Comparison of ENCODE assay signal across 18 cellular contexts in the genomic region with DNA sequence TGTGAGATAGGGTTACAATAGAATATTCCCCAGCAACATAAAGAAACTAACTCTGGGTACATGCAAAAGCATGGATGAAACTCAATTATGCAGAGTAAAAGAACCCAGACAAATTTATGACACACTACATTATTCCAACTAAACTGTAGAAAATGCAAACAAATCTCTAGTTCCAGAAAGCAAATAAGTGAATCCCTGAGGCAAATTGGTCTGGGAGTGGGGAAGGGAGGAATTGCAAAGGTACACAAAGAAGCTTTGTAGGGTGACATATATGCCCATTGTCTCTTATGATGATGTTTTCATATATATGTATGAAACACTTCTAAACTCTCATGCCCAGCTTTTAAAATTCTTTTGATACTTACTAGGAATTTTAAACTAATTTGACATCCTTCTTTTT.
DNase-seq lines count a peak whose midpoint lies in the region; ATAC-seq and TF ChIP-seq lines count a peak whose summit lies in the region.
"Had no signal": no experiment of that assay in that cellular context is flagged by ENCODE, and none has a peak within 500 bp of the region (broad histone marks: within the 10 kb centered on the region; RNA-seq: fewer than 3 reads in every experiment).

No MANE protein-coding gene starts in this region.

- no peak overlapping the region for H3K4me3 ChIP-seq in PC-3 (ENCODE audit: low read length)

- no TSS peak for BruUV-seq in PC-3 (replicated peaks; lab: Mats Ljungman, UMichigan)

- no peak overlapping the region for H3K9ac ChIP-seq in PC-3 (ENCODE audit: low read length)

- H4K20me1 ChIP-seq in PC-3 (ENCODE audit: low read length), result no peaks in the 10 kb centered on the region

- no peaks in the 10 kb centered on the region for H3K27me3 Mint-ChIP-seq in nephron (ENCODE audit: low read depth)
- H3K27me3 Mint-ChIP-seq: CD4-positive, CD25-positive, alpha-beta regulatory T cell; CD8-positive, alpha-beta memory T cell had no signal

- H2AFZ ChIP-seq in PC-3 (ENCODE audit: low read length), result no peak overlapping the region

- no peaks in the 10 kb centered on the region for H3F3A ChIP-seq in PC-3 (ENCODE audit: low read length, unreplicated experiment)

- no peak overlapping the region for H3K4me3 Mint-ChIP-seq in nephron
- H3K4me3 Mint-ChIP-seq: CD4-positive, CD25-positive, alpha-beta regulatory T cell; CD8-positive, alpha-beta memory T cell had no signal

- H3K4me1 Mint-ChIP-seq in nephron, result peaks cover 30% of the 10 kb centered on the region
- H3K4me1 Mint-ChIP-seq: CD8-positive, alpha-beta memory T cell had no signal

- CTCF ChIA-PET in PC-3 (lab: Charles Lee), result no interaction called here

- H3K9me3 ChIP-seq in PC-3 (ENCODE audit: low read length), result no peaks in the 10 kb centered on the region
- H3K9me3 ChIP-seq: BE2C, Caco-2 had no signal

- H3K4me1 ChIP-seq in PC-3 (ENCODE audit: insufficient read depth, low read length), result no peaks in the 10 kb centered on the region
- H3K4me1 ChIP-seq: BE2C, Caco-2 had no signal

- no peak overlapping the region for H3K27ac ChIP-seq in PC-3 (ENCODE audit: low read length)

- H3K36me3 ChIP-seq in PC-3 (ENCODE audit: low read depth, low read length), result no peaks in the 10 kb centered on the region
- H3K36me3 ChIP-seq: BE2C had no signal

- H3K9me3 Mint-ChIP-seq in nephron, result no peaks in the 10 kb centered on the region

- POLR2A ChIA-PET in PC-3 (lab: Charles Lee; ENCODE audit: unreplicated experiment), result no interaction called here

- peaks cover 9% of the 10 kb centered on the region for H3K36me3 Mint-ChIP-seq in nephron (ENCODE audit: low read depth)

- H3K9me2 ChIP-seq in PC-3 (replicated peaks; ENCODE audit: low read length), result no peaks in the 10 kb centered on the region

- H3K79me2 ChIP-seq in PC-3 (ENCODE audit: low read length), result no peaks in the 10 kb centered on the region

- DNase-seq in NCI-H1048 (lab: John Stamatoyannopoulos, UW), result peak; percentile 70
- peak; percentile 27 for DNase-seq in NCI-H146 treated with DMSO at 0.1 percent for 48 hours (lab: John Stamatoyannopoulos, UW; ENCODE audit: unreplicated experiment)
- no peak for DNase-seq in PC-3
- no peak for DNase-seq in SHP77 (lab: John Stamatoyannopoulos, UW)
- DNase-seq in posterior cingulate gyrus, result no peak
- DNase-seq: ACHN; BE2C; C1 segment of cervical spinal cord; Caco-2; CD4-positive, CD25-positive, alpha-beta regulatory T cell; CD8-positive, alpha-beta memory T cell; DMS153; DMS79; GDM1; GOT3; H7 had no signal

- H3K27ac Mint-ChIP-seq in nephron, result peak overlapping the region in 2 of 3 experiments; percentile 22 to 34
- H3K27ac Mint-ChIP-seq: CD4-positive, CD25-positive, alpha-beta regulatory T cell; CD8-positive, alpha-beta memory T cell had no signal

- intact Hi-C loops in PC-3 (cut with micrococcal nuclease) (no loop called here), posterior cingulate gyrus (cut with DNase I) (no loop called here)

- no peak for TF ChIP-seq CTCF in PC-3 (conservative IDR thresholded peaks at IDR 0.05; ENCODE audit: low read depth, low read length)
- no peak for TF ChIP-seq CTCF in nephron (IDR thresholded peaks at IDR 0.05; ENCODE audit: unreplicated experiment in 3 of 3)

- no peaks in the 10 kb centered on the region for H3K27me3 ChIP-seq in PC-3 (ENCODE audit: low read length)
- H3K27me3 ChIP-seq: BE2C had no signal

- H3K4me2 ChIP-seq in PC-3 (ENCODE audit: low read length), result no peak overlapping the region

- peak; percentile 75 for ATAC-seq in PC-3
- ATAC-seq in HG02885 (IDR thresholded peaks at IDR 0.05; ENCODE audit: poor library complexity, unreplicated experiment), result no peak

Comparison
In these comparisons a context has a peak if more than half of its experiments do, and no peak if none do; other contexts are left out.
1. DNase-seq: peak in NCI-H1048 (single experiment) and NCI-H146 treated with DMSO at 0.1 percent for 48 hours (single experiment); none in PC-3 (single experiment), SHP77 (0 of 2) and posterior cingulate gyrus (0 of 10).